In the genomic region with DNA sequence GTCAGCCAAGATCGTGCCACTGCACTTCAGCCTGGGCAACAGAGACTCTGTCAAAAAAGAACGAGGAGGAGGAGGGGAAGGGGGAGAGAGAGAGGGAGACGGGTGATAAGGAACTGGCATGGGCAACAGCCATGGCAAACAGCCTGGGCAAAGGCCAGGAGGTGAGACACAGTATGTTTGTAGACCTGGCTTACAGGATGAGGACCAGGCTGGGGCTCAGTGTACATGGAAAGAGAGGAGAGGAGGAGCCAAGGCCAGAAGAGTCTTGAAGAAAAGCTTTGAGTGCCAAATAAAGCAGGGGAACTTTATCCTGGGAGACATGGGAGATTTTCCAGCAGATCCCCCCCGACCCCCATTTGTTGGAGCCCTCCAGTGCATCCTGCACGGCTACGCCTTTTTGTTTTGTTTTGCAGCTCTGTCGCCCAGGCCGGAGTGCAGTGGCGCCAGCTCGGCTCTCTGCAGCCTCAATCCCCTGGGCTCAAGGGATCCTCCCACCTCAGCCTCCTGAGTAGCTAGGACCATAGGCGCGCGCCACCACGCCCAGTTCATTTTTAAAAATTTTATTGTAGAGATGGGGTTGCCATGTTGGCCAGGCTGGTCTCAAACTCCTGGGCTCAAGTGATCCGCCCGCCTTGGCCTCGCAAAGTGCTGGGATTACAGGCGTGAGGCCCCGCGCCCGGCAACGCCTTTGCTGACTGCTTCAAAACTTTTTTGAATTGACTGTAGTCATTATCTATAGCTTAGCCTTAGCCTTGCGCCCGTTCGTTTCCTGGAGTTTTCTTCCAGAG, we compare ENCODE assay signal across 8 cellular contexts. TPM values are rescaled to one million over a fixed set of nuclear protein-coding genes. Genes with fewer than 3 reads are reported as not detected.
A peak's percentile ranks its signal among the peaks of the same experiment; 100 is the strongest.
DNase-seq lines count a peak whose midpoint lies in the region; ATAC-seq and TF ChIP-seq lines count a peak whose summit lies in the region.

No MANE protein-coding gene starts in this region.

- no peaks in the 10 kb centered on the region for H3K27me3 Mint-ChIP-seq in activated B cell treated with CpG ODN at 0.5 μM for 24 hours

- no peaks in the 10 kb centered on the region for H3K9me3 Mint-ChIP-seq in activated B cell treated with CpG ODN at 0.5 μM for 24 hours

- intact Hi-C loops in activated B cell treated with CpG ODN at 0.5 μM for 24 hours (cut with micrococcal nuclease) = loop anchor here (2.0 kb wide), 2 partner anchors 34 to 144 kb away; a partner anchor contains a TSS
- intact Hi-C loops in Right ventricle myocardium superior (cut with DNase I) = no loop called here

- POLR2A ChIA-PET in activated B cell treated with CpG ODN at 0.5 μM for 24 hours (lab: Charles Lee) = interaction anchor here (0.7 to 4.2 kb wide), 19 partner anchors 11 to 1795 kb away, joined by 3 to 43 read pairs (median 3); a partner anchor contains a TSS

- H3K4me3 Mint-ChIP-seq in activated B cell treated with CpG ODN at 0.5 μM for 24 hours = peak overlapping the region; percentile 98

- CTCF ChIA-PET in activated B cell treated with CpG ODN at 0.5 μM for 24 hours (lab: Charles Lee) = no interaction called here

- no peak for ATAC-seq in activated B cell treated with CpG ODN at 0.5 μM for 24 hours (ENCODE audit: low read depth)
- peak; percentile 19 for ATAC-seq in Right ventricle myocardium superior (ENCODE audit: poor library complexity)
- no peak for ATAC-seq in GM21576 (IDR thresholded peaks at IDR 0.05; ENCODE audit: unreplicated experiment)
- no peak for ATAC-seq in GM19324 (IDR thresholded peaks at IDR 0.05; ENCODE audit: low FRiP score, unreplicated experiment)

- H3K4me1 Mint-ChIP-seq in activated B cell treated with CpG ODN at 0.5 μM for 24 hours = peaks cover 36% of the 10 kb centered on the region

- peak; percentile 31 for DNase-seq in activated CD4-positive, alpha-beta T cell treated with anti-CD3 and anti-CD28 coated beads for 48 hours
- DNase-seq in activated CD4-positive, alpha-beta T cell treated with anti-CD3 and anti-CD28 coated beads, Interleukin-2, amount 50 U/mL, for 1 hour = no peak
- no peak for DNase-seq in activated B cell treated with CpG ODN at 0.5 μM for 24 hours
- peak; percentile 69 for DNase-seq in Right ventricle myocardium superior
- no peak for DNase-seq in retinal pigment epithelial cell (ENCODE audit: low read depth)
- DNase-seq in AML-193 (lab: John Stamatoyannopoulos, UW) = no peak

- peaks cover 18% of the 10 kb centered on the region for H3K36me3 Mint-ChIP-seq in activated B cell treated with CpG ODN at 0.5 μM for 24 hours (ENCODE audit: low read depth)

- H3K4me3 ChIP-seq in retinal pigment epithelial cell (ENCODE audit: low read length) = peak overlapping the region; percentile 70

- TF ChIP-seq CTCF in activated B cell treated with CpG ODN at 0.5 μM for 24 hours (IDR thresholded peaks at IDR 0.05) = no peak
- TF ChIP-seq CTCF in retinal pigment epithelial cell (conservative IDR thresholded peaks at IDR 0.05; ENCODE audit: low read depth, low read length) = no peak

- peak overlapping the region; percentile 99 for H3K27ac Mint-ChIP-seq in activated B cell treated with CpG ODN at 0.5 μM for 24 hours

RNA-seq across cellular contexts. Expression of a gene that starts 1.2 kb away (rescaled TPM):
- total RNA-seq in activated B cell treated with CpG ODN at 0.5 μM for 24 hours (72.8 and 74.6 TPM in 2 replicates), Right ventricle myocardium superior (179 TPM)

RNA-seq across cellular contexts. Expression of a gene that starts 43.1 kb away (rescaled TPM):
- total RNA-seq in activated B cell treated with CpG ODN at 0.5 μM for 24 hours (9.7 and 10.5 TPM in 2 replicates), Right ventricle myocardium superior (7.9 TPM)

Comparison
In these comparisons a context has a peak if more than half of its experiments do, and no peak if none do; other contexts are left out.
1. DNase-seq: peak in activated CD4-positive, alpha-beta T cell treated with anti-CD3 and anti-CD28 coated beads for 48 hours (single experiment) and Right ventricle myocardium superior (single experiment); none in activated CD4-positive, alpha-beta T cell treated with anti-CD3 and anti-CD28 coated beads, Interleukin-2, amount 50 U/mL, for 1 hour (single experiment), activated B cell treated with CpG ODN at 0.5 μM for 24 hours (single experiment), retinal pigment epithelial cell (single experiment) and AML-193 (0 of 2).